Comparison of ENCODE assay signal across 1 cellular context in genomic region chr12:6963016-6963731, GRCh38.
A peak's percentile ranks its signal among the peaks of the same experiment; 100 is the strongest.
TF ChIP-seq lines count a peak whose summit lies in the region.

No MANE protein-coding gene starts in this region.

TF ChIP-seq in K562, 482 proteins besides CTCF, POLR2A, EP300 and RAD21:
- TF ChIP-seq NUFIP1 (IDR thresholded peaks at IDR 0.05; ENCODE audit: partially characterized antibody) (no peak), ZNF282 (CRISPR knock-in tag; IDR thresholded peaks at IDR 0.05) (no peak), HNRNPUL1 (IDR thresholded peaks at IDR 0.05; ENCODE audit: low read length) (no peak), NR2C2 (CRISPR knock-in tag; IDR thresholded peaks at IDR 0.05) (no peak), NR2C2 (tag; IDR thresholded peaks at IDR 0.05) (no peak), MLLT1 (IDR thresholded peaks at IDR 0.05) (peak in 1 of 2 experiments; percentile 82; a peak in 2 of 4 replicates), DDX20 (tag; IDR thresholded peaks at IDR 0.05; ENCODE audit: low read depth) (no peak), FOXM1 (IDR thresholded peaks at IDR 0.05; ENCODE audit: low read depth) (no peak), FOXM1 (CRISPR knock-in tag; IDR thresholded peaks at IDR 0.05; ENCODE audit: low read depth) (no peak), POLR2G (IDR thresholded peaks at IDR 0.05; ENCODE audit: low read depth, low read length) (0 out of 2 replicates have a peak, but pooled peaks have one; percentile 23), SMARCA4 (IDR thresholded peaks at IDR 0.05) (no peak), RNF2 (IDR thresholded peaks at IDR 0.05) (no peak), RFX5 (IDR thresholded peaks at IDR 0.05; ENCODE audit: low read depth, low read length) (no peak), TCFL5 (CRISPR knock-in tag; conservative IDR thresholded peaks at IDR 0.05) (no peak), NR4A1 (CRISPR knock-in tag; IDR thresholded peaks at IDR 0.05) (no peak), NR4A1 (tag; IDR thresholded peaks at IDR 0.05) (no peak), NEUROD1 (IDR thresholded peaks at IDR 0.05; ENCODE audit: borderline replicate concordance, low read depth, low read length, partially characterized antibody) (no peak), ZNF717 (CRISPR knock-in tag; IDR thresholded peaks at IDR 0.05) (no peak), TAF9B (IDR thresholded peaks at IDR 0.05; ENCODE audit: partially characterized antibody) (no peak), TCF7L2 (IDR thresholded peaks at IDR 0.05; ENCODE audit: low read depth, low read length) (no peak), NFE2 (IDR thresholded peaks at IDR 0.05; ENCODE audit: low read depth) (no peak), TAF7 (tag; IDR thresholded peaks at IDR 0.05) (no peak), RBFOX2 (IDR thresholded peaks at IDR 0.05; ENCODE audit: low read depth, low read length) (peak; percentile 42), HMG20A (CRISPR knock-in tag; conservative IDR thresholded peaks at IDR 0.05) (no peak), ZNF280A (IDR thresholded peaks at IDR 0.05; ENCODE audit: low read depth, partially characterized antibody) (no peak), CGGBP1 (CRISPR knock-in tag; IDR thresholded peaks at IDR 0.05) (no peak)
- TF ChIP-seq, protein P1, sequence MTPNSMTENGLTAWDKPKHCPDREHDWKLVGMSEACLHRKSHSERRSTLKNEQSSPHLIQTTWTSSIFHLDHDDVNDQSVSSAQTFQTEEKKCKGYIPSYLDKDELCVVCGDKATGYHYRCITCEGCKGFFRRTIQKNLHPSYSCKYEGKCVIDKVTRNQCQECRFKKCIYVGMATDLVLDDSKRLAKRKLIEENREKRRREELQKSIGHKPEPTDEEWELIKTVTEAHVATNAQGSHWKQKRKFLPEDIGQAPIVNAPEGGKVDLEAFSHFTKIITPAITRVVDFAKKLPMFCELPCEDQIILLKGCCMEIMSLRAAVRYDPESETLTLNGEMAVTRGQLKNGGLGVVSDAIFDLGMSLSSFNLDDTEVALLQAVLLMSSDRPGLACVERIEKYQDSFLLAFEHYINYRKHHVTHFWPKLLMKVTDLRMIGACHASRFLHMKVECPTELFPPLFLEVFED (CRISPR knock-in tag; conservative IDR thresholded peaks at IDR 0.05), result no peak
- TF ChIP-seq, protein P2, sequence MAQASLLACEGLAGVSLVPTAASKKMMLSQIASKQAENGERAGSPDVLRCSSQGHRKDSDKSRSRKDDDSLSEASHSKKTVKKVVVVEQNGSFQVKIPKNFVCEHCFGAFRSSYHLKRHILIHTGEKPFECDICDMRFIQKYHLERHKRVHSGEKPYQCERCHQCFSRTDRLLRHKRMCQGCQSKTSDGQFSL (CRISPR knock-in tag; IDR thresholded peaks at IDR 0.05), result 0 out of 2 replicates have a peak, but pooled peaks have one; percentile 36
- TF ChIP-seq, protein P2 (tag; IDR thresholded peaks at IDR 0.05), result no peak
- TF ChIP-seq, protein P3, sequence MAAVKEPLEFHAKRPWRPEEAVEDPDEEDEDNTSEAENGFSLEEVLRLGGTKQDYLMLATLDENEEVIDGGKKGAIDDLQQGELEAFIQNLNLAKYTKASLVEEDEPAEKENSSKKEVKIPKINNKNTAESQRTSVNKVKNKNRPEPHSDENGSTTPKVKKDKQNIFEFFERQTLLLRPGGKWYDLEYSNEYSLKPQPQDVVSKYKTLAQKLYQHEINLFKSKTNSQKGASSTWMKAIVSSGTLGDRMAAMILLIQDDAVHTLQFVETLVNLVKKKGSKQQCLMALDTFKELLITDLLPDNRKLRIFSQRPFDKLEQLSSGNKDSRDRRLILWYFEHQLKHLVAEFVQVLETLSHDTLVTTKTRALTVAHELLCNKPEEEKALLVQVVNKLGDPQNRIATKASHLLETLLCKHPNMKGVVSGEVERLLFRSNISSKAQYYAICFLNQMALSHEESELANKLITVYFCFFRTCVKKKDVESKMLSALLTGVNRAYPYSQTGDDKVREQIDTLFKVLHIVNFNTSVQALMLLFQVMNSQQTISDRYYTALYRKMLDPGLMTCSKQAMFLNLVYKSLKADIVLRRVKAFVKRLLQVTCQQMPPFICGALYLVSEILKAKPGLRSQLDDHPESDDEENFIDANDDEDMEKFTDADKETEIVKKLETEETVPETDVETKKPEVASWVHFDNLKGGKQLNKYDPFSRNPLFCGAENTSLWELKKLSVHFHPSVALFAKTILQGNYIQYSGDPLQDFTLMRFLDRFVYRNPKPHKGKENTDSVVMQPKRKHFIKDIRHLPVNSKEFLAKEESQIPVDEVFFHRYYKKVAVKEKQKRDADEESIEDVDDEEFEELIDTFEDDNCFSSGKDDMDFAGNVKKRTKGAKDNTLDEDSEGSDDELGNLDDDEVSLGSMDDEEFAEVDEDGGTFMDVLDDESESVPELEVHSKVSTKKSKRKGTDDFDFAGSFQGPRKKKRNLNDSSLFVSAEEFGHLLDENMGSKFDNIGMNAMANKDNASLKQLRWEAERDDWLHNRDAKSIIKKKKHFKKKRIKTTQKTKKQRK (IDR thresholded peaks at IDR 0.05; ENCODE audit: borderline replicate concordance, low read depth, low read length), result no peak
- TF ChIP-seq, protein P4, sequence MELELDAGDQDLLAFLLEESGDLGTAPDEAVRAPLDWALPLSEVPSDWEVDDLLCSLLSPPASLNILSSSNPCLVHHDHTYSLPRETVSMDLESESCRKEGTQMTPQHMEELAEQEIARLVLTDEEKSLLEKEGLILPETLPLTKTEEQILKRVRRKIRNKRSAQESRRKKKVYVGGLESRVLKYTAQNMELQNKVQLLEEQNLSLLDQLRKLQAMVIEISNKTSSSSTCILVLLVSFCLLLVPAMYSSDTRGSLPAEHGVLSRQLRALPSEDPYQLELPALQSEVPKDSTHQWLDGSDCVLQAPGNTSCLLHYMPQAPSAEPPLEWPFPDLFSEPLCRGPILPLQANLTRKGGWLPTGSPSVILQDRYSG (tag; conservative IDR thresholded peaks at IDR 0.05; ENCODE audit: low read depth), result no peak
